ENCODE assay signal across 21 cellular contexts in genomic region chr3:153783804-153784203, GRCh38.
"Had no signal": no experiment of that assay in that cellular context is flagged by ENCODE, and none has a peak within 500 bp of the region (broad histone marks: within the 10 kb centered on the region; RNA-seq: fewer than 3 reads in every experiment).

No MANE protein-coding gene starts in this region.

- H3K4me3 Mint-ChIP-seq: activated naive CD4-positive, alpha-beta T cell treated with anti-CD3 and anti-CD28 coated beads, Interleukin-2, amount 50 U/mL, for 24 hours; immature natural killer cell; naive B cell; T-helper 1 cell treated with Interleukin-12 subunit alpha and Interleukin-12 subunit beta and Interleukin-4 antibody, amounts not matched to agents 30 μg/mL and 1 μg/mL, for 36 hours had no signal

- H3K27ac ChIP-seq: adrenal gland, breast epithelium, foreskin keratinocyte, ovary, tibial artery, WERI-Rb-1 had no signal

- DNase-seq: activated CD4-positive, alpha-beta T cell treated with anti-CD3 and anti-CD28 coated beads for 1 hour; activated gamma-delta T cell; adrenal gland; cerebellar nuclear complex; cortex of kidney; effector CD8-positive, alpha-beta T cell; foreskin keratinocyte; head of caudate nucleus; immature natural killer cell; kidney glomerular epithelial cell; mucosa of descending colon; naive B cell; ovary; stimulated activated naive CD8-positive, alpha-beta T cell treated with anti-CD3 and anti-CD28 coated beads, Interleukin-15, Interleukin-2, amounts not matched to agents 100 U/mL and 50 U/mL, for 24 hours; substantia nigra; tibial artery; WERI-Rb-1 had no signal

- H3K4me1 ChIP-seq: adrenal gland, breast epithelium, foreskin keratinocyte, tibial artery had no signal

- H3K27me3 ChIP-seq: adrenal gland, breast epithelium, esophagus muscularis mucosa, foreskin keratinocyte, ovary, tibial artery had no signal

- H3K36me3 Mint-ChIP-seq: activated naive CD4-positive, alpha-beta T cell treated with anti-CD3 and anti-CD28 coated beads, Interleukin-2, amount 50 U/mL, for 24 hours; immature natural killer cell; naive B cell had no signal

- H3K27ac Mint-ChIP-seq: activated naive CD4-positive, alpha-beta T cell treated with anti-CD3 and anti-CD28 coated beads, Interleukin-2, amount 50 U/mL, for 24 hours; immature natural killer cell; naive B cell; T-helper 1 cell treated with Interleukin-12 subunit alpha and Interleukin-12 subunit beta and Interleukin-4 antibody, amounts not matched to agents 30 μg/mL and 1 μg/mL, for 36 hours had no signal

- H3K4me3 ChIP-seq: adrenal gland, breast epithelium, esophagus muscularis mucosa, mucosa of descending colon, ovary, tibial artery had no signal

- ATAC-seq: foreskin keratinocyte; mucosa of descending colon; stimulated activated naive CD8-positive, alpha-beta T cell treated with anti-CD3 and anti-CD28 coated beads, Interleukin-15, Interleukin-2, amounts not matched to agents 100 U/mL and 50 U/mL, for 24 hours had no signal

- H3K9me3 ChIP-seq: adrenal gland, breast epithelium, esophagus muscularis mucosa, mucosa of descending colon, ovary, tibial artery had no signal

- H3K36me3 ChIP-seq: adrenal gland, breast epithelium, esophagus muscularis mucosa, ovary, tibial artery, WERI-Rb-1 had no signal

- H3K4me1 Mint-ChIP-seq: activated naive CD4-positive, alpha-beta T cell treated with anti-CD3 and anti-CD28 coated beads, Interleukin-2, amount 50 U/mL, for 24 hours; immature natural killer cell; naive B cell had no signal

- H3K9me3 Mint-ChIP-seq: activated naive CD4-positive, alpha-beta T cell treated with anti-CD3 and anti-CD28 coated beads, Interleukin-2, amount 50 U/mL, for 24 hours; immature natural killer cell; naive B cell; T-helper 1 cell treated with Interleukin-12 subunit alpha and Interleukin-12 subunit beta and Interleukin-4 antibody, amounts not matched to agents 30 μg/mL and 1 μg/mL, for 36 hours had no signal
